Comparison of ENCODE assay signal across 9 cellular contexts in genomic region chr17:1762233-1762905, GRCh38. TPM values are rescaled to one million over a fixed set of nuclear protein-coding genes. Genes with fewer than 3 reads are reported as not detected.
DNase-seq lines count a peak whose midpoint lies in the region; ATAC-seq and TF ChIP-seq lines count a peak whose summit lies in the region.
"Had no signal": no experiment of that assay in that cellular context is flagged by ENCODE, and none has a peak within 500 bp of the region (broad histone marks: within the 10 kb centered on the region; RNA-seq: fewer than 3 reads in every experiment).

No MANE protein-coding gene starts in this region.

- no peaks in the 10 kb centered on the region for H3K9me3 Mint-ChIP-seq in activated T-cell treated with anti-CD3 and anti-CD28 coated beads, Interleukin-2, amount 50 U/mL, for 4 hours

- TF ChIP-seq CTCF in foreskin keratinocyte (conservative IDR thresholded peaks at IDR 0.05), result no peak

- H3K36me3 ChIP-seq in rectal smooth muscle tissue (ENCODE audit: control insufficient read depth, insufficient read depth, low read length), result no peaks in the 10 kb centered on the region
- H3K36me3 ChIP-seq: SJSA1 had no signal

- no peaks in the 10 kb centered on the region for H3K36me3 Mint-ChIP-seq in activated T-cell treated with anti-CD3 and anti-CD28 coated beads, Interleukin-2, amount 50 U/mL, for 4 hours (ENCODE audit: insufficient read depth)

- no peak overlapping the region for H3K4me3 Mint-ChIP-seq in activated T-cell treated with anti-CD3 and anti-CD28 coated beads, Interleukin-2, amount 50 U/mL, for 4 hours

- H3K4me3 ChIP-seq in rectal smooth muscle tissue (ENCODE audit: low read length), result peak overlapping the region; percentile 59
- H3K4me3 ChIP-seq: SJSA1 had no signal

- DNase-seq in D341Med (ENCODE audit: low spot score) (peak; percentile 45), foreskin keratinocyte (no peak), NCI-H1048 (lab: John Stamatoyannopoulos, UW) (no peak)
- no peak for DNase-seq in stimulated activated CD4-positive, alpha-beta T cell treated with anti-CD3 and anti-CD28 coated beads, Interleukin-4, amount 100 ng/mL, for 4 hours
- DNase-seq in activated T-cell treated with anti-CD3 and anti-CD28 coated beads, Interleukin-2, amount 50 U/mL, for 4 hours, result no peak

- H3K4me1 ChIP-seq in foreskin keratinocyte, result peaks cover 14% of the 10 kb centered on the region
- H3K4me1 ChIP-seq in rectal smooth muscle tissue (ENCODE audit: control insufficient read depth, insufficient read depth, low read length), result no peaks in the 10 kb centered on the region

- ATAC-seq in SK-N-SH treated with all-trans-retinoic acid at 6 μM for 48 hours (peak; percentile 60), foreskin keratinocyte (peak; percentile 3), GM19452 (IDR thresholded peaks at IDR 0.05; ENCODE audit: unreplicated experiment) (no peak)
- no peak for ATAC-seq in activated T-cell treated with anti-CD3 and anti-CD28 coated beads, Interleukin-2, amount 50 U/mL, for 4 hours

- H3K27me3 Mint-ChIP-seq in activated T-cell treated with anti-CD3 and anti-CD28 coated beads, Interleukin-2, amount 50 U/mL, for 4 hours (ENCODE audit: low read depth), result no peaks in the 10 kb centered on the region

- H3K9ac ChIP-seq in rectal smooth muscle tissue (ENCODE audit: low read length), result no peak overlapping the region

- peaks cover 32% of the 10 kb centered on the region for H3K4me1 Mint-ChIP-seq in activated T-cell treated with anti-CD3 and anti-CD28 coated beads, Interleukin-2, amount 50 U/mL, for 4 hours (ENCODE audit: low read depth)

- peak overlapping the region; percentile 29 for H3K27ac ChIP-seq in foreskin keratinocyte
- H3K27ac ChIP-seq in rectal smooth muscle tissue (ENCODE audit: low read depth, low read length), result peak overlapping the region; percentile 70
- H3K27ac ChIP-seq: SJSA1 had no signal

- H3K27me3 ChIP-seq in foreskin keratinocyte (no peaks in the 10 kb centered on the region), rectal smooth muscle tissue (ENCODE audit: control insufficient read depth, insufficient read depth, low read length) (no peaks in the 10 kb centered on the region)
- H3K27me3 ChIP-seq: SJSA1 had no signal

TF ChIP-seq in SK-N-SH treated with all-trans-retinoic acid at 6 μM for 48 hours, 23 proteins besides CTCF, POLR2A, EP300 and RAD21:
- no peak for TF ChIP-seq ZNF565 (CRISPR knock-in tag; conservative IDR thresholded peaks at IDR 0.05; ENCODE audit: low read depth)
- TF ChIP-seq, protein P1, sequence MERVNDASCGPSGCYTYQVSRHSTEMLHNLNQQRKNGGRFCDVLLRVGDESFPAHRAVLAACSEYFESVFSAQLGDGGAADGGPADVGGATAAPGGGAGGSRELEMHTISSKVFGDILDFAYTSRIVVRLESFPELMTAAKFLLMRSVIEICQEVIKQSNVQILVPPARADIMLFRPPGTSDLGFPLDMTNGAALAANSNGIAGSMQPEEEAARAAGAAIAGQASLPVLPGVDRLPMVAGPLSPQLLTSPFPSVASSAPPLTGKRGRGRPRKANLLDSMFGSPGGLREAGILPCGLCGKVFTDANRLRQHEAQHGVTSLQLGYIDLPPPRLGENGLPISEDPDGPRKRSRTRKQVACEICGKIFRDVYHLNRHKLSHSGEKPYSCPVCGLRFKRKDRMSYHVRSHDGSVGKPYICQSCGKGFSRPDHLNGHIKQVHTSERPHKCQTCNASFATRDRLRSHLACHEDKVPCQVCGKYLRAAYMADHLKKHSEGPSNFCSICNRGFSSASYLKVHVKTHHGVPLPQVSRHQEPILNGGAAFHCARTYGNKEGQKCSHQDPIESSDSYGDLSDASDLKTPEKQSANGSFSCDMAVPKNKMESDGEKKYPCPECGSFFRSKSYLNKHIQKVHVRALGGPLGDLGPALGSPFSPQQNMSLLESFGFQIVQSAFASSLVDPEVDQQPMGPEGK (CRISPR knock-in tag; IDR thresholded peaks at IDR 0.05; ENCODE audit: borderline replicate concordance), result no peak
- TF ChIP-seq ZFP3 (CRISPR knock-in tag; IDR thresholded peaks at IDR 0.05), result no peak
- no peak for TF ChIP-seq TCF4 (CRISPR knock-in tag; IDR thresholded peaks at IDR 0.05; ENCODE audit: borderline replicate concordance)
- no peak for TF ChIP-seq BACH2 (CRISPR knock-in tag; IDR thresholded peaks at IDR 0.05; ENCODE audit: borderline replicate concordance)
- TF ChIP-seq CSDC2 (CRISPR knock-in tag; IDR thresholded peaks at IDR 0.05), result no peak
- TF ChIP-seq SNAI2 (CRISPR knock-in tag; IDR thresholded peaks at IDR 0.05), result no peak
- TF ChIP-seq PPARA (CRISPR knock-in tag; IDR thresholded peaks at IDR 0.05; ENCODE audit: borderline replicate concordance), result no peak
- no peak for TF ChIP-seq ZNF8 (CRISPR knock-in tag; IDR thresholded peaks at IDR 0.05)

RNA-seq across cellular contexts. Expression of gene SERPINF1, which starts 0.5 kb away (rescaled TPM):
- 6.8 and 7.4 TPM in 2 replicates for total RNA-seq in foreskin keratinocyte
- 7.7 and 8.5 TPM in 2 replicates for polyA plus RNA-seq in foreskin keratinocyte
- 1 to 10 TPM; 1.1 to 1.3 (median 1.3) TPM for total RNA-seq in activated T-cell treated with anti-CD3 and anti-CD28 coated beads, Interleukin-2, amount 50 U/mL, for 4 hours
- total RNA-seq: SJSA1 had no signal

RNA-seq across cellular contexts. Expression of gene SERPINF2, which starts 19.7 kb away (rescaled TPM):
- 1.2 and 1.3 TPM in 2 replicates for total RNA-seq in foreskin keratinocyte
- 1.3 and 1.8 TPM in 2 replicates for polyA plus RNA-seq in foreskin keratinocyte
- under 1 TPM; 0.45 to 0.60 (median 0.56) TPM for total RNA-seq in activated T-cell treated with anti-CD3 and anti-CD28 coated beads, Interleukin-2, amount 50 U/mL, for 4 hours
- total RNA-seq: SJSA1 had no signal

RNA-seq across cellular contexts. Expression of gene WDR81, which starts 37.9 kb away (rescaled TPM):
- total RNA-seq in foreskin keratinocyte, result 17.6 and 18.9 TPM in 2 replicates
- polyA plus RNA-seq in foreskin keratinocyte, result 10.3 and 11.5 TPM in 2 replicates
- 10 to 100 TPM; 21.1 to 24.0 (median 21.5) TPM for total RNA-seq in activated T-cell treated with anti-CD3 and anti-CD28 coated beads, Interleukin-2, amount 50 U/mL, for 4 hours

RNA-seq across cellular contexts. Expression of gene TLCD2, which starts 52.2 kb away (rescaled TPM):
- total RNA-seq in foreskin keratinocyte, result 0.60 and 0.65 TPM in 2 replicates
- 0.27 and 0.30 TPM in 2 replicates for polyA plus RNA-seq in foreskin keratinocyte
- total RNA-seq in activated T-cell treated with anti-CD3 and anti-CD28 coated beads, Interleukin-2, amount 50 U/mL, for 4 hours, result under 1 TPM; 0.08 to 0.19 (median 0.13) TPM

Comparison
In these comparisons a context has a peak if more than half of its experiments do, and no peak if none do; other contexts are left out.
1. ATAC-seq: peak in SK-N-SH treated with all-trans-retinoic acid at 6 μM for 48 hours (single experiment) and foreskin keratinocyte (single experiment); none in activated T-cell treated with anti-CD3 and anti-CD28 coated beads, Interleukin-2, amount 50 U/mL, for 4 hours (0 of 2) and GM19452 (single experiment).